10 cellular contexts compared by ENCODE assay signal in genomic region chr18:77073336-77074093, GRCh38. TPM values are rescaled to one million over a fixed set of nuclear protein-coding genes. Genes with fewer than 3 reads are reported as not detected.
A peak's percentile ranks its signal among the peaks of the same experiment; 100 is the strongest.
DNase-seq lines count a peak whose midpoint lies in the region; ATAC-seq and TF ChIP-seq lines count a peak whose summit lies in the region.
"Had no signal": no experiment of that assay in that cellular context is flagged by ENCODE, and none has a peak within 500 bp of the region (broad histone marks: within the 10 kb centered on the region; RNA-seq: fewer than 3 reads in every experiment).

No MANE protein-coding gene starts in this region.

- H3K4me3 ChIP-seq in right lobe of liver, result no peak overlapping the region
- H3K4me3 ChIP-seq in transverse colon, result no peak overlapping the region
- H3K4me3 ChIP-seq: HAP-1, neural progenitor cell had no signal

- H3K4me1 Mint-ChIP-seq in activated naive CD4-positive, alpha-beta T cell treated with anti-CD3 and anti-CD28 coated beads, Interleukin-2, amount 50 U/mL, for 24 hours, result peaks cover 84% of the 10 kb centered on the region
- H3K4me1 Mint-ChIP-seq in T-cell, result peaks cover 80 to 93% (median 89%) of the 10 kb centered on the region in 3 donors

- H3K27ac Mint-ChIP-seq in activated naive CD4-positive, alpha-beta T cell treated with anti-CD3 and anti-CD28 coated beads, Interleukin-2, amount 50 U/mL, for 24 hours, result no peak overlapping the region
- peak overlapping the region; percentile 71 to 84 for H3K27ac Mint-ChIP-seq in T-cell
- H3K27ac Mint-ChIP-seq: neural progenitor cell had no signal

- TF ChIP-seq POLR2A in right lobe of liver (IDR thresholded peaks at IDR 0.05) (no peak), transverse colon (IDR thresholded peaks at IDR 0.05) (no peak)

- no peak for DNase-seq in activated naive CD4-positive, alpha-beta T cell treated with anti-CD3 and anti-CD28 coated beads, Interleukin-2, amount 50 U/mL, for 16 hours
- DNase-seq in T-cell (peak in 1 of 34 experiments; percentile 28), right lobe of liver (no peak), transverse colon (no peak), kidney tubule cell (ENCODE audit: low spot score) (no peak)

- no peaks in the 10 kb centered on the region for H3K36me3 ChIP-seq in right lobe of liver
- no peaks in the 10 kb centered on the region for H3K36me3 ChIP-seq in transverse colon
- H3K36me3 ChIP-seq: HAP-1, neural progenitor cell had no signal

- H3K27ac ChIP-seq in right lobe of liver (peak overlapping the region in 1 of 3 donors; percentile 11), transverse colon (peak overlapping the region in 3 of 4 donors; percentile 0 to 37 (median 26))
- H3K27ac ChIP-seq: neural progenitor cell had no signal

- no peaks in the 10 kb centered on the region for H3K27me3 ChIP-seq in right lobe of liver
- H3K27me3 ChIP-seq in transverse colon, result no peaks in the 10 kb centered on the region
- H3K27me3 ChIP-seq: neural progenitor cell had no signal

- CTCF ChIA-PET in T-cell (lab: Charles Lee), result interaction anchor here in 1 of 2 donors (0.7 to 2.2 kb wide), 8 partner anchors 8 to 67 kb away, joined by 3 to 5 read pairs (median 4); no protein-coding TSS in a partner anchor

- intact Hi-C loops in right lobe of liver (cut with DNase I) (no loop called here), transverse colon (cut with DNase I; ENCODE audit: low total_unique reads) (no loop called here)

- H3K9me3 Mint-ChIP-seq in activated naive CD4-positive, alpha-beta T cell treated with anti-CD3 and anti-CD28 coated beads, Interleukin-2, amount 50 U/mL, for 24 hours, result no peaks in the 10 kb centered on the region
- H3K9me3 Mint-ChIP-seq in T-cell, result no peaks in the 10 kb centered on the region
- H3K9me3 Mint-ChIP-seq: neural progenitor cell had no signal

- H3K9me3 ChIP-seq in right lobe of liver, result no peaks in the 10 kb centered on the region
- no peaks in the 10 kb centered on the region for H3K9me3 ChIP-seq in transverse colon
- H3K9me3 ChIP-seq: HAP-1 had no signal

- peaks cover 12% of the 10 kb centered on the region for H3K36me3 Mint-ChIP-seq in activated naive CD4-positive, alpha-beta T cell treated with anti-CD3 and anti-CD28 coated beads, Interleukin-2, amount 50 U/mL, for 24 hours
- peaks cover 45% of the 10 kb centered on the region for H3K36me3 Mint-ChIP-seq in T-cell
- H3K36me3 Mint-ChIP-seq: neural progenitor cell had no signal

- POLR2A ChIA-PET in T-cell (lab: Charles Lee), result interaction anchor here in 1 of 2 donors (0.8 to 1.2 kb wide), 2 partner anchors 10 to 59 kb away, joined by 3 read pairs; partner anchors contain the start of gene MBP

- peak; percentile 5 to 43 (median 36) for ATAC-seq in T-cell (replicated peaks in 1 of 4)
- ATAC-seq in right lobe of liver, result peak; percentile 64 to 82 (median 70)
- no peak for ATAC-seq in HG03045 (IDR thresholded peaks at IDR 0.05; ENCODE audit: unreplicated experiment)
- no peak for ATAC-seq in HG03108 (IDR thresholded peaks at IDR 0.05; ENCODE audit: unreplicated experiment)

- no peak for TF ChIP-seq EP300 in transverse colon (IDR thresholded peaks at IDR 0.05; ENCODE audit: low read depth)

- H3K27me3 Mint-ChIP-seq in activated naive CD4-positive, alpha-beta T cell treated with anti-CD3 and anti-CD28 coated beads, Interleukin-2, amount 50 U/mL, for 24 hours, result no peaks in the 10 kb centered on the region
- no peaks in the 10 kb centered on the region for H3K27me3 Mint-ChIP-seq in T-cell

- peaks cover 3 to 19% (median 10%) of the 10 kb centered on the region in 4 donors for H3K4me1 ChIP-seq in right lobe of liver
- peaks cover 3 to 27% (median 6%) of the 10 kb centered on the region in 4 donors for H3K4me1 ChIP-seq in transverse colon
- H3K4me1 ChIP-seq: HAP-1 had no signal

- in situ Hi-C loops in transverse colon (cut with MboI; ENCODE audit: low pct_ligation_motif_present in 1 of 4, low pct_unique_long_range_greater_than_20kb in 1 of 4, low sequenced_read_pairs in 3 of 4), result no loop called here

- WGBS in right lobe of liver (ENCODE audit: insufficient coverage, low coverage, low lambda C conversion rate, missing lambda C conversion rate), result 50% methylated on average over 8 of the region's 9 CpGs
- WGBS in transverse colon (ENCODE audit: low coverage in 1 of 2), 2 donors, result 66 to 88% methylated on average over 6 to 9 of the region's 9 CpGs

- TF ChIP-seq CTCF in right lobe of liver (IDR thresholded peaks at IDR 0.05), result no peak
- no peak for TF ChIP-seq CTCF in transverse colon (IDR thresholded peaks at IDR 0.05)

- H3K4me3 Mint-ChIP-seq in activated naive CD4-positive, alpha-beta T cell treated with anti-CD3 and anti-CD28 coated beads, Interleukin-2, amount 50 U/mL, for 24 hours, result peak overlapping the region; percentile 9
- peak overlapping the region; percentile 8 to 54 (median 42) for H3K4me3 Mint-ChIP-seq in T-cell
- H3K4me3 Mint-ChIP-seq: neural progenitor cell had no signal

RNA-seq across cellular contexts. Expression of gene MBP, which starts 59.1 kb away (rescaled TPM):
- total RNA-seq in T-cell, result 100 to 1,000 TPM; 114 to 185 (median 152) TPM
- 10 to 100 TPM; 24.0 to 40.8 (median 27.6) TPM for total RNA-seq in right lobe of liver
- 10 to 100 TPM; 12.7 to 53.4 (median 41.0) TPM for total RNA-seq in transverse colon

Comparison
In these comparisons a context has a peak if more than half of its experiments do, and no peak if none do; other contexts are left out.
1. ATAC-seq: peak in T-cell (4 of 4) and right lobe of liver (4 of 4); none in HG03045 (single experiment) and HG03108 (single experiment).